26 cellular contexts compared by ENCODE assay signal in genomic region chr19:7477758-7478157, GRCh38. TPM values are rescaled to one million over a fixed set of nuclear protein-coding genes. Genes with fewer than 3 reads are reported as not detected.
"Had no signal": no experiment of that assay in that cellular context is flagged by ENCODE, and none has a peak within 500 bp of the region (broad histone marks: within the 10 kb centered on the region; RNA-seq: fewer than 3 reads in every experiment).

No MANE protein-coding gene starts in this region.

- H3K36me3 ChIP-seq: ascending aorta, brain microvascular endothelial cell, colonic mucosa, heart right ventricle, thoracic aorta, upper lobe of right lung, WERI-Rb-1 had no signal

- H3K36me3 Mint-ChIP-seq: activated naive CD4-positive, alpha-beta T cell treated with anti-CD3 and anti-CD28 coated beads, Interleukin-2, amount 50 U/mL, for 72 hours had no signal

- H3K4me1 Mint-ChIP-seq: activated CD4-positive, alpha-beta T cell treated with anti-CD3 and anti-CD28 coated beads for 36 hours had no signal

- DNase-seq: activated CD4-positive, alpha-beta memory T cell treated with anti-CD3 and anti-CD28 coated beads for 36 hours; activated CD4-positive, alpha-beta T cell treated with anti-CD3 and anti-CD28 coated beads for 36 hours; activated effector memory CD4-positive, alpha-beta T cell treated with anti-CD3 and anti-CD28 coated beads, Interleukin-2, amount 50 U/mL, for 16 hours; brain microvascular endothelial cell; caudate nucleus; colonic mucosa; dorsolateral prefrontal cortex; endodermal cell; heart right ventricle; left colon; posterior cingulate gyrus; stimulated activated CD4-positive, alpha-beta T cell treated with anti-CD3 and anti-CD28 coated beads, Interleukin-2, amount 100 ng/mL, for 48 hours; stimulated activated CD8-positive, alpha-beta memory T cell treated with anti-CD3 and anti-CD28 coated beads, Interleukin-4, amount 100 ng/mL, for 48 hours; stimulated activated naive CD4-positive, alpha-beta T cell treated with Interleukin-2 at 50 U/mL for 16 hours; upper lobe of right lung; WERI-Rb-1 had no signal

- H3K27me3 ChIP-seq: ascending aorta, brain microvascular endothelial cell, colonic mucosa, dorsolateral prefrontal cortex, heart right ventricle, sigmoid colon, upper lobe of right lung had no signal

- H3K9me3 Mint-ChIP-seq: activated CD4-positive, alpha-beta memory T cell treated with anti-CD3 and anti-CD28 coated beads for 36 hours; activated naive CD4-positive, alpha-beta T cell treated with anti-CD3 and anti-CD28 coated beads, Interleukin-2, amount 50 U/mL, for 72 hours; endodermal cell; memory B cell; nephron; T-helper 2 cell treated with Interferon-gamma antibody and Interleukin-4, amounts not matched to agents 5 μg/mL and 100 μg/mL, for 36 hours had no signal

- H3K4me1 ChIP-seq: ascending aorta, colonic mucosa had no signal

- H3K27ac Mint-ChIP-seq: activated CD4-positive, alpha-beta memory T cell treated with anti-CD3 and anti-CD28 coated beads for 36 hours; activated CD4-positive, alpha-beta T cell treated with anti-CD3 and anti-CD28 coated beads for 36 hours; endodermal cell; memory B cell; nephron; T-helper 2 cell treated with Interferon-gamma antibody and Interleukin-4, amounts not matched to agents 5 μg/mL and 100 μg/mL, for 36 hours had no signal

- H3K27me3 Mint-ChIP-seq: activated CD4-positive, alpha-beta memory T cell treated with anti-CD3 and anti-CD28 coated beads for 36 hours; activated CD4-positive, alpha-beta T cell treated with anti-CD3 and anti-CD28 coated beads for 36 hours; memory B cell had no signal

- H3K27ac ChIP-seq: ascending aorta, brain microvascular endothelial cell, colonic mucosa, epithelial cell of prostate, heart right ventricle, thoracic aorta, upper lobe of right lung, WERI-Rb-1 had no signal

- H3K4me3 ChIP-seq: ascending aorta, colonic mucosa, dorsolateral prefrontal cortex, heart right ventricle, sigmoid colon, smooth muscle cell, thoracic aorta, upper lobe of right lung had no signal

- ATAC-seq: activated CD4-positive, alpha-beta T cell treated with anti-CD3 and anti-CD28 coated beads for 36 hours; upper lobe of right lung had no signal

- H3K9me3 ChIP-seq: ascending aorta, colonic mucosa, heart right ventricle, sigmoid colon, SK-N-SH, thoracic aorta, upper lobe of right lung had no signal

- H3K4me3 Mint-ChIP-seq: activated CD4-positive, alpha-beta memory T cell treated with anti-CD3 and anti-CD28 coated beads for 36 hours; activated CD4-positive, alpha-beta T cell treated with anti-CD3 and anti-CD28 coated beads for 36 hours; endodermal cell; memory B cell; nephron; T-helper 2 cell treated with Interferon-gamma antibody and Interleukin-4, amounts not matched to agents 5 μg/mL and 100 μg/mL, for 36 hours had no signal

RNA-seq across cellular contexts. Expression of gene PEX11G, which starts 11.1 kb away (rescaled TPM):
- total RNA-seq: ascending aorta, smooth muscle cell had no signal
